In genomic region chr3:97911459-97911858, GRCh38 we compare ENCODE assay signal across 16 cellular contexts.
DNase-seq lines count a peak whose midpoint lies in the region; ATAC-seq and TF ChIP-seq lines count a peak whose summit lies in the region.
"Had no signal": no experiment of that assay in that cellular context is flagged by ENCODE, and none has a peak within 500 bp of the region (broad histone marks: within the 10 kb centered on the region; RNA-seq: fewer than 3 reads in every experiment).

No MANE protein-coding gene starts in this region.

- peaks cover 37% of the 10 kb centered on the region for H3K4me1 Mint-ChIP-seq in activated CD4-positive, alpha-beta T cell treated with anti-CD3 and anti-CD28 coated beads, Interleukin-2, amount 10 ng/mL, durations not matched to agents 7 days and 5 days
- H3K4me1 Mint-ChIP-seq in CD8-positive, alpha-beta T cell (ENCODE audit: low read depth): peaks cover 17% of the 10 kb centered on the region

- H3K27ac ChIP-seq in CD8-positive, alpha-beta T cell (ENCODE audit: low read depth, low read length): peak overlapping the region; percentile 45
- H3K27ac ChIP-seq in VCaP (peak overlapping the region; percentile 78), muscle layer of colon (ENCODE audit: low read depth, low read length) (peak overlapping the region; percentile 5)
- H3K27ac ChIP-seq: adrenal gland had no signal

- no peak overlapping the region for H3K9ac ChIP-seq in muscle layer of colon (ENCODE audit: low read length)

- H3K9me3 Mint-ChIP-seq in activated CD4-positive, alpha-beta T cell treated with anti-CD3 and anti-CD28 coated beads, Interleukin-2, amount 10 ng/mL, durations not matched to agents 7 days and 5 days: peaks cover 9% of the 10 kb centered on the region
- H3K9me3 Mint-ChIP-seq in CD8-positive, alpha-beta T cell: no peaks in the 10 kb centered on the region
- H3K9me3 Mint-ChIP-seq: activated B cell treated with CpG ODN at 0.5 μM for 24 hours, neural crest cell, type B pancreatic cell had no signal

- CTCF ChIA-PET in activated CD4-positive, alpha-beta T cell treated with anti-CD3 and anti-CD28 coated beads, Interleukin-2, amount 10 ng/mL, durations not matched to agents 7 days and 5 days (lab: Charles Lee): interaction anchor here (0.6 to 0.9 kb wide), 2 partner anchors 14 to 739 kb away, joined by 3 to 5 read pairs; no protein-coding TSS in a partner anchor
- CTCF ChIA-PET in CD8-positive, alpha-beta T cell (lab: Charles Lee): interaction anchor here (0.7 to 1.0 kb wide), 2 partner anchors 9 to 36 kb away, joined by 3 to 4 read pairs; no protein-coding TSS in a partner anchor

- intact Hi-C loops in CD8-positive, alpha-beta T cell (cut with DNase I, micrococcal nuclease): loop anchor here in 1 of 2 experiments (1.0 to 5.0 kb wide), 3 partner anchors 39 to 89 kb away; partner anchors contain the start of gene CRYBG3

- TF ChIP-seq CTCF in CD8-positive, alpha-beta T cell (IDR thresholded peaks at IDR 0.05): no peak
- TF ChIP-seq CTCF in VCaP (conservative IDR thresholded peaks at IDR 0.05): no peak

- H3K27me3 ChIP-seq in CD8-positive, alpha-beta T cell (ENCODE audit: insufficient read depth, low read length): no peaks in the 10 kb centered on the region
- no peaks in the 10 kb centered on the region for H3K27me3 ChIP-seq in muscle layer of colon (ENCODE audit: control insufficient read depth in 1 of 2, insufficient read depth in 2 of 2, low read length in 2 of 2)
- H3K27me3 ChIP-seq: adrenal gland, heart left ventricle had no signal

- H3K4me3 ChIP-seq in CD8-positive, alpha-beta T cell (ENCODE audit: low read depth, low read length): no peak overlapping the region
- no peak overlapping the region for H3K4me3 ChIP-seq in muscle layer of colon (ENCODE audit: low read depth in 1 of 2, low read length in 2 of 2)
- H3K4me3 ChIP-seq: adrenal gland had no signal

- ATAC-seq in CD8-positive, alpha-beta T cell: no peak
- ATAC-seq in GM21367 (IDR thresholded peaks at IDR 0.05; ENCODE audit: unreplicated experiment) (no peak), HG02798 (IDR thresholded peaks at IDR 0.05; ENCODE audit: poor library complexity, unreplicated experiment) (no peak)

- peaks cover 47% of the 10 kb centered on the region for H3K36me3 Mint-ChIP-seq in activated CD4-positive, alpha-beta T cell treated with anti-CD3 and anti-CD28 coated beads, Interleukin-2, amount 10 ng/mL, durations not matched to agents 7 days and 5 days (ENCODE audit: low read depth)
- H3K36me3 Mint-ChIP-seq in CD8-positive, alpha-beta T cell: peaks cover 2% of the 10 kb centered on the region

- no peaks in the 10 kb centered on the region for H3K36me3 ChIP-seq in CD8-positive, alpha-beta T cell (ENCODE audit: insufficient read depth, low read length)
- H3K36me3 ChIP-seq in muscle layer of colon (ENCODE audit: insufficient read depth, low read length): peaks cover 26% of the 10 kb centered on the region

- H3K9me3 ChIP-seq in CD8-positive, alpha-beta T cell (ENCODE audit: low read length): no peaks in the 10 kb centered on the region
- no peaks in the 10 kb centered on the region for H3K9me3 ChIP-seq in muscle layer of colon (ENCODE audit: low read length)
- H3K9me3 ChIP-seq: adrenal gland had no signal

- peak overlapping the region; percentile 93 for H3K27ac Mint-ChIP-seq in activated CD4-positive, alpha-beta T cell treated with anti-CD3 and anti-CD28 coated beads, Interleukin-2, amount 10 ng/mL, durations not matched to agents 7 days and 5 days
- peak overlapping the region; percentile 94 for H3K27ac Mint-ChIP-seq in CD8-positive, alpha-beta T cell
- H3K27ac Mint-ChIP-seq: activated B cell treated with CpG ODN at 0.5 μM for 24 hours, type B pancreatic cell had no signal

- POLR2A ChIA-PET in activated CD4-positive, alpha-beta T cell treated with anti-CD3 and anti-CD28 coated beads, Interleukin-2, amount 10 ng/mL, durations not matched to agents 7 days and 5 days (lab: Charles Lee): no interaction called here
- POLR2A ChIA-PET in CD8-positive, alpha-beta T cell (lab: Charles Lee): interaction anchor here (1.3 to 2.5 kb wide), 2 partner anchors 10 to 90 kb away, joined by 4 to 12 read pairs; partner anchors contain the start of gene CRYBG3

- H3K4me1 ChIP-seq in CD8-positive, alpha-beta T cell (ENCODE audit: insufficient read depth, low read length): peaks cover 18% of the 10 kb centered on the region
- peaks cover 5% of the 10 kb centered on the region for H3K4me1 ChIP-seq in muscle layer of colon (ENCODE audit: insufficient read depth, low read length)

- no peak overlapping the region for H3K4me3 Mint-ChIP-seq in activated CD4-positive, alpha-beta T cell treated with anti-CD3 and anti-CD28 coated beads, Interleukin-2, amount 10 ng/mL, durations not matched to agents 7 days and 5 days
- no peak overlapping the region for H3K4me3 Mint-ChIP-seq in CD8-positive, alpha-beta T cell
- H3K4me3 Mint-ChIP-seq: activated B cell treated with CpG ODN at 0.5 μM for 24 hours, neural crest cell, type B pancreatic cell had no signal

- H3K27me3 Mint-ChIP-seq in activated CD4-positive, alpha-beta T cell treated with anti-CD3 and anti-CD28 coated beads, Interleukin-2, amount 10 ng/mL, durations not matched to agents 7 days and 5 days: no peaks in the 10 kb centered on the region
- H3K27me3 Mint-ChIP-seq in CD8-positive, alpha-beta T cell (ENCODE audit: low read depth): no peaks in the 10 kb centered on the region
- H3K27me3 Mint-ChIP-seq: activated B cell treated with CpG ODN at 0.5 μM for 24 hours, type B pancreatic cell had no signal

- DNase-seq in activated CD4-positive, alpha-beta T cell treated with anti-CD3 and anti-CD28 coated beads, Interleukin-2, amount 10 ng/mL, durations not matched to agents 7 days and 5 days: no peak
- no peak for DNase-seq in activated CD4-positive, alpha-beta T cell treated with anti-CD3 and anti-CD28 coated beads, Interleukin-2, amount 50 U/mL, for 1 hour
- no peak for DNase-seq in CD8-positive, alpha-beta T cell
- DNase-seq in NCI-H1694 treated with DMSO at 0.1 percent for 48 hours (lab: John Stamatoyannopoulos, UW): no peak
- DNase-seq: activated B cell treated with CpG ODN at 0.5 μM for 24 hours; NCI-H1930; NCI-H446 treated with DMSO at 0.1 percent for 48 hours; stimulated activated naive CD4-positive, alpha-beta T cell treated with Interleukin-2 at 50 U/mL for 16 hours had no signal

Comparison
In these comparisons a context has a peak if more than half of its experiments do, and no peak if none do; other contexts are left out.
1. H3K27ac ChIP-seq: peak in every context shown above with its lines; median percentile 78 in VCaP; 45 in CD8-positive, alpha-beta T cell; 5 in muscle layer of colon.